Comparison of ENCODE assay signal across 8 cellular contexts in the genomic region with DNA sequence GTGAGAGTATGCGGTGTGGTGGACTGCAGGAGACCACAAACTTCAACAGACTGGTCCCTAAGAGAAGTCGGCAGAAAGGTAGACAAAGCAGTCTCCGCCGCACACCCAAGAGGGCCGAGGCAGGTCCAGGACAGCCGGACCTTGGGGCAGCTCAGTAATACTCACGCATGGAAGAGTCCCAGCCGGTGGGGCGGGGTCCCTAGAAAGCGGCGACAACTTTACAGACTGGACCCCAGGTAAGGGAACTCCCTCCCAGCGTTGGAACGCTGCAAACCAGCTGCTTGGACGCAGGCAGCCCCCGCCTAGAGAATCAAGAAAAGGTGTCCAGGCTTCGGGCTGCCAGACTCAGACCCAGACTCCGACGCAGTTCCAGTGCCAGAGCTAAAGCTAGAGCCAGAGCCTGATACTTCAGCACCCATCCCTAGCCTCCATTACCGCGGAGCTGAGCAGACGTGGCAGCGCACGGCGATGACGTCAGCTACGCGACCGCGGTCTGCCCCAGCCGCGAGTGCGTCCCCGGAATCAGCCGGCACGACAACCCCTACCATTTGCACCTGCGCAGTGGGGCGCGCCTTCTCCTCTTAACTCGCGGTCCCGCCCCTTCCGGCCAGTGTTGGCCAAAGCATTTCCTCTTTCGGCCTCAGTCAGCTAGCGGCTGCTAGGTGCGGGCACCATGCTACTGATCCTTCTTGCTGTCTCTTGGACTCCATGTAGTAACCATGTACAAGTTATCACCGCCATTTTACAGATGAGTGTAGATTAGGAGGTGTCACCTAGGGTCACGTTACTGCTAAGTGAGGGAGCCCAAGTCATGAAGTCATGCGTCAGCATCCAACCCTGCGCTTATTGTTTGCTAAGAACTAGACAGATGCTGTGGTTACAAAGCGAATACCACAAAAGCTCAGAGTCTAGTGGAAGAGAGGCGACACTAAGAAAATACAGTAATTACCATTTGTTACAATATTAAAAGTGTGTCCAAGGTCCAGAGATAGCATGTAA. TPM values are rescaled to one million over a fixed set of nuclear protein-coding genes. Genes with fewer than 3 reads are reported as not detected.
DNase-seq lines count a peak whose midpoint lies in the region; ATAC-seq and TF ChIP-seq lines count a peak whose summit lies in the region.

A gene with protein sequence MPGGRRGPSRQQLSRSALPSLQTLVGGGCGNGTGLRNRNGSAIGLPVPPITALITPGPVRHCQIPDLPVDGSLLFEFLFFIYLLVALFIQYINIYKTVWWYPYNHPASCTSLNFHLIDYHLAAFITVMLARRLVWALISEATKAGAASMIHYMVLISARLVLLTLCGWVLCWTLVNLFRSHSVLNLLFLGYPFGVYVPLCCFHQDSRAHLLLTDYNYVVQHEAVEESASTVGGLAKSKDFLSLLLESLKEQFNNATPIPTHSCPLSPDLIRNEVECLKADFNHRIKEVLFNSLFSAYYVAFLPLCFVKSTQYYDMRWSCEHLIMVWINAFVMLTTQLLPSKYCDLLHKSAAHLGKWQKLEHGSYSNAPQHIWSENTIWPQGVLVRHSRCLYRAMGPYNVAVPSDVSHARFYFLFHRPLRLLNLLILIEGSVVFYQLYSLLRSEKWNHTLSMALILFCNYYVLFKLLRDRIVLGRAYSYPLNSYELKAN (minus strand): TSS at position 445 of the 999 bp plus-strand sequence. CDS start 1,541 bp downstream, outside the sequence.

- no peaks in the 10 kb centered on the region for H3K9me3 ChIP-seq in prostate gland

- peaks cover 5% of the 10 kb centered on the region for H3K4me1 ChIP-seq in prostate gland (replicated peaks)
- no peaks in the 10 kb centered on the region for H3K4me1 ChIP-seq in urinary bladder (ENCODE audit: insufficient read depth)

- intact Hi-C loops in T-helper 2 cell treated with Interferon-gamma antibody and Interleukin-4, amounts not matched to agents 100 ng/mL and 5 ng/mL, for 36 hours (cut with micrococcal nuclease), result loop anchor here (1.0 to 2.0 kb wide), 9 partner anchors 35 to 237 kb away; a partner anchor contains a TSS
- intact Hi-C loops in left ventricle myocardium superior (cut with micrococcal nuclease), result no loop called here
- intact Hi-C loops in prostate gland (cut with DNase I), result loop anchor here (5.0 kb wide), 1 partner anchor 214 kb away; a partner anchor contains a TSS

- DNase-seq in NCI-H187 treated with DMSO at 0.1 percent for 48 hours (lab: John Stamatoyannopoulos, UW), result peak; percentile 90
- DNase-seq in anterior cingulate cortex (lab: John Stamatoyannopoulos, UW), result peak; percentile 81 to 100 (median 98)
- DNase-seq in left ventricle myocardium superior, result peak; percentile 100
- DNase-seq in prostate gland (ENCODE audit: low spot score), result peak; percentile 99

- peak; percentile 95 for ATAC-seq in GM18499 (IDR thresholded peaks at IDR 0.05; ENCODE audit: insufficient read depth, unreplicated experiment)
- ATAC-seq in HG02943 (IDR thresholded peaks at IDR 0.05; ENCODE audit: low read depth, unreplicated experiment), result peak; percentile 88
- ATAC-seq in left ventricle myocardium superior, result peak; percentile 99

- H3K36me3 ChIP-seq in prostate gland (no peaks in the 10 kb centered on the region), urinary bladder (ENCODE audit: insufficient read depth) (peaks cover 2% of the 10 kb centered on the region)

- no peaks in the 10 kb centered on the region for H3K27me3 ChIP-seq in prostate gland (replicated peaks; ENCODE audit: insufficient read depth)

- TF ChIP-seq CTCF in prostate gland (IDR thresholded peaks at IDR 0.05), result peak in 2 of 4 experiments; percentile 43 to 54

- peak within 1 kb of the TSS; percentile 67 to 78 for H3K4me3 ChIP-seq in prostate gland
- peak within 1 kb of the TSS; percentile 59 for H3K4me3 ChIP-seq in urinary bladder (ENCODE audit: low read depth, low read length)

- H3K27ac ChIP-seq in prostate gland (peak within 1 kb of the TSS; percentile 68 to 76), urinary bladder (ENCODE audit: low read depth) (peak within 1 kb of the TSS; percentile 72)

- WGBS in prostate gland, result 5% methylated on average over 51 of the region's 51 CpGs
- WGBS in urinary bladder, result 5% methylated on average over 51 of the region's 51 CpGs

- TF ChIP-seq POLR2A in prostate gland (IDR thresholded peaks at IDR 0.05), result peak; percentile 83

RNA-seq across cellular contexts. Expression of the gene that starts here (rescaled TPM):
- total RNA-seq in T-helper 2 cell treated with Interferon-gamma antibody and Interleukin-4, amounts not matched to agents 100 ng/mL and 5 ng/mL, for 36 hours, result 43.7 and 48.3 TPM in 2 replicates
- total RNA-seq in left ventricle myocardium superior (17.5 TPM), prostate gland (10 to 100 TPM; 20.6 to 72.0 TPM), urinary bladder (85.2 TPM)
- polyA plus RNA-seq in urinary bladder, result 14.7 TPM

Comparison
In these comparisons a context has a peak if more than half of its experiments do, and no peak if none do; other contexts are left out.
1. Peak in every context shown above with its lines: DNase-seq, ATAC-seq, H3K4me3 ChIP-seq and H3K27ac ChIP-seq.